1 cellular context compared by ENCODE assay signal in the genomic region with DNA sequence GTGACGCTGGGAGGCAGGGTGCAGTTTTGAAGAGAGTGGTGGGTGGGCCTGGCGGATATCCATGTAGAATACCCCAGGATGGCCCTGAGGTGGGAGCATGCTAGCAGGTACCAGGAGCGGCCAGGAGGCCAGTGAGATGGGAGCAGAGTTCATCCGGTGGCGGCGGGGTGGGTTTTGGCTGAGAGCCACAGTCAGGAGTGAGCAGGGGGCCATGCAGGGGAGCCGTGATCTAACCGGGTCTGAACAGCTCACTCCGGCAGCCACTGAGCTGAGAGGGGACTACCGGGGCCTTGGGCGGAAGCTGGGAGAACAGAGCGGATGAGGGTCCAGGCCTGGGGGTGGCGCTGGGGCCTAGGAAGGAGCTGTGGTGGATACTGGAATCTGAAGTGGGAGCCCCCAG.
TF ChIP-seq lines count a peak whose summit lies in the region.

No MANE protein-coding gene starts in this region.

TF ChIP-seq in GM23338, 12 proteins besides CTCF, POLR2A, EP300 and RAD21 (continued from another document):
- TF ChIP-seq, protein P1, sequence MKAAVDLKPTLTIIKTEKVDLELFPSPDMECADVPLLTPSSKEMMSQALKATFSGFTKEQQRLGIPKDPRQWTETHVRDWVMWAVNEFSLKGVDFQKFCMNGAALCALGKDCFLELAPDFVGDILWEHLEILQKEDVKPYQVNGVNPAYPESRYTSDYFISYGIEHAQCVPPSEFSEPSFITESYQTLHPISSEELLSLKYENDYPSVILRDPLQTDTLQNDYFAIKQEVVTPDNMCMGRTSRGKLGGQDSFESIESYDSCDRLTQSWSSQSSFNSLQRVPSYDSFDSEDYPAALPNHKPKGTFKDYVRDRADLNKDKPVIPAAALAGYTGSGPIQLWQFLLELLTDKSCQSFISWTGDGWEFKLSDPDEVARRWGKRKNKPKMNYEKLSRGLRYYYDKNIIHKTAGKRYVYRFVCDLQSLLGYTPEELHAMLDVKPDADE (IDR thresholded peaks at IDR 0.05), result no peak
- TF ChIP-seq NANOG (IDR thresholded peaks at IDR 0.05; ENCODE audit: borderline replicate concordance), result no peak
- no peak for TF ChIP-seq CREB1 (CRISPR knock-in tag; IDR thresholded peaks at IDR 0.05; ENCODE audit: low read depth)
- no peak for TF ChIP-seq JUNB (IDR thresholded peaks at IDR 0.05; ENCODE audit: unreplicated experiment)
- no peak for TF ChIP-seq EZH2phosphoT487 (IDR thresholded peaks at IDR 0.05; ENCODE audit: unreplicated experiment)
- TF ChIP-seq, protein P2, sequence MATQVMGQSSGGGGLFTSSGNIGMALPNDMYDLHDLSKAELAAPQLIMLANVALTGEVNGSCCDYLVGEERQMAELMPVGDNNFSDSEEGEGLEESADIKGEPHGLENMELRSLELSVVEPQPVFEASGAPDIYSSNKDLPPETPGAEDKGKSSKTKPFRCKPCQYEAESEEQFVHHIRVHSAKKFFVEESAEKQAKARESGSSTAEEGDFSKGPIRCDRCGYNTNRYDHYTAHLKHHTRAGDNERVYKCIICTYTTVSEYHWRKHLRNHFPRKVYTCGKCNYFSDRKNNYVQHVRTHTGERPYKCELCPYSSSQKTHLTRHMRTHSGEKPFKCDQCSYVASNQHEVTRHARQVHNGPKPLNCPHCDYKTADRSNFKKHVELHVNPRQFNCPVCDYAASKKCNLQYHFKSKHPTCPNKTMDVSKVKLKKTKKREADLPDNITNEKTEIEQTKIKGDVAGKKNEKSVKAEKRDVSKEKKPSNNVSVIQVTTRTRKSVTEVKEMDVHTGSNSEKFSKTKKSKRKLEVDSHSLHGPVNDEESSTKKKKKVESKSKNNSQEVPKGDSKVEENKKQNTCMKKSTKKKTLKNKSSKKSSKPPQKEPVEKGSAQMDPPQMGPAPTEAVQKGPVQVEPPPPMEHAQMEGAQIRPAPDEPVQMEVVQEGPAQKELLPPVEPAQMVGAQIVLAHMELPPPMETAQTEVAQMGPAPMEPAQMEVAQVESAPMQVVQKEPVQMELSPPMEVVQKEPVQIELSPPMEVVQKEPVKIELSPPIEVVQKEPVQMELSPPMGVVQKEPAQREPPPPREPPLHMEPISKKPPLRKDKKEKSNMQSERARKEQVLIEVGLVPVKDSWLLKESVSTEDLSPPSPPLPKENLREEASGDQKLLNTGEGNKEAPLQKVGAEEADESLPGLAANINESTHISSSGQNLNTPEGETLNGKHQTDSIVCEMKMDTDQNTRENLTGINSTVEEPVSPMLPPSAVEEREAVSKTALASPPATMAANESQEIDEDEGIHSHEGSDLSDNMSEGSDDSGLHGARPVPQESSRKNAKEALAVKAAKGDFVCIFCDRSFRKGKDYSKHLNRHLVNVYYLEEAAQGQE (IDR thresholded peaks at IDR 0.05; ENCODE audit: unreplicated experiment), result no peak
- no peak for TF ChIP-seq POLR2AphosphoS5 (IDR thresholded peaks at IDR 0.05; ENCODE audit: low read depth)
- no peak for TF ChIP-seq STAT1 (IDR thresholded peaks at IDR 0.05; ENCODE audit: unreplicated experiment)
- no peak for TF ChIP-seq ZNF114 (CRISPR knock-in tag; IDR thresholded peaks at IDR 0.05)
- no peak for TF ChIP-seq ZNF331 (CRISPR knock-in tag; IDR thresholded peaks at IDR 0.05; ENCODE audit: low read depth)
- TF ChIP-seq EZH2 (IDR thresholded peaks at IDR 0.05; ENCODE audit: low read depth, unreplicated experiment), result no peak
